8 cellular contexts compared by ENCODE assay signal in genomic region chr11:32173435-32173834, GRCh38.
DNase-seq lines count a peak whose midpoint lies in the region; ATAC-seq and TF ChIP-seq lines count a peak whose summit lies in the region.

No MANE protein-coding gene starts in this region.

- 0 to 17% methylated on average over 4 of the region's 4 CpGs for WGBS in esophagus squamous epithelium, 2 donors

- H3K4me1 ChIP-seq in esophagus squamous epithelium (peaks cover 0 to 11% (median 0%) of the 10 kb centered on the region in 3 donors), mucosa of stomach (ENCODE audit: control insufficient read depth, insufficient read depth, low read length) (no peaks in the 10 kb centered on the region)

- DNase-seq in CD1c-positive myeloid dendritic cell (ENCODE audit: extremely low spot score) (peak; percentile 18), SW 1271 (lab: John Stamatoyannopoulos, UW) (peak; percentile 6 to 40), esophagus squamous epithelium (lab: John Stamatoyannopoulos, UW) (no peak), ureter (ENCODE audit: low spot score) (peak; percentile 57), NOMO-1 treated with dmso at 0.1 percent for 144 hours (lab: John Stamatoyannopoulos, UW; ENCODE audit: unreplicated experiment) (no peak)

- H3K36me3 ChIP-seq in esophagus squamous epithelium (no peaks in the 10 kb centered on the region), mucosa of stomach (ENCODE audit: control insufficient read depth, insufficient read depth, low read length) (no peaks in the 10 kb centered on the region)

- peak; percentile 61; the same call in 1 of the 2 replicates for TF ChIP-seq CTCF in LNCAP (IDR thresholded peaks at IDR 0.05)
- TF ChIP-seq CTCF in esophagus squamous epithelium (IDR thresholded peaks at IDR 0.05), result peak in 5 of 6 experiments; percentile 25 to 57 (median 50)

- peak; percentile 41 for ATAC-seq in GM19328 (IDR thresholded peaks at IDR 0.05; ENCODE audit: unreplicated experiment)

- intact Hi-C loops in esophagus squamous epithelium (cut with DNase I), result loop anchor here (10.0 kb wide), 1 partner anchor 1069 kb away; no protein-coding TSS in a partner anchor

- H3K9ac ChIP-seq in mucosa of stomach (ENCODE audit: low read length), result peak overlapping the region; percentile 35

- no peak overlapping the region for H3K27ac ChIP-seq in esophagus squamous epithelium

- H3K27me3 ChIP-seq in esophagus squamous epithelium (peaks cover 0 to 12% (median 0%) of the 10 kb centered on the region in 4 donors), mucosa of stomach (ENCODE audit: control insufficient read depth, insufficient read depth, low read length) (peaks cover 8% of the 10 kb centered on the region)

- no peak for TF ChIP-seq POLR2A in esophagus squamous epithelium (IDR thresholded peaks at IDR 0.05)

- H3K9me3 ChIP-seq in esophagus squamous epithelium (no peaks in the 10 kb centered on the region), mucosa of stomach (ENCODE audit: control insufficient read depth, low read length) (no peaks in the 10 kb centered on the region)

- H3K4me3 ChIP-seq in esophagus squamous epithelium (peak overlapping the region in 3 of 4 donors; percentile 20 to 48 (median 24)), mucosa of stomach (ENCODE audit: low read length) (no peak overlapping the region)

Comparison
In these comparisons a context has a peak if more than half of its experiments do, and no peak if none do; other contexts are left out.
1. DNase-seq: peak in CD1c-positive myeloid dendritic cell (single experiment), SW 1271 (2 of 2) and ureter (single experiment); none in esophagus squamous epithelium (single experiment) and NOMO-1 treated with dmso at 0.1 percent for 144 hours (single experiment).